Comparison of ENCODE assay signal across 1 cellular context in genomic region chr1:193083365-193084088, GRCh38.
TF ChIP-seq lines count a peak whose summit lies in the region.

No MANE protein-coding gene starts in this region.

TF ChIP-seq in GM23338, 12 proteins besides CTCF, POLR2A, EP300 and RAD21 (continued from another document):
- TF ChIP-seq, protein P1, sequence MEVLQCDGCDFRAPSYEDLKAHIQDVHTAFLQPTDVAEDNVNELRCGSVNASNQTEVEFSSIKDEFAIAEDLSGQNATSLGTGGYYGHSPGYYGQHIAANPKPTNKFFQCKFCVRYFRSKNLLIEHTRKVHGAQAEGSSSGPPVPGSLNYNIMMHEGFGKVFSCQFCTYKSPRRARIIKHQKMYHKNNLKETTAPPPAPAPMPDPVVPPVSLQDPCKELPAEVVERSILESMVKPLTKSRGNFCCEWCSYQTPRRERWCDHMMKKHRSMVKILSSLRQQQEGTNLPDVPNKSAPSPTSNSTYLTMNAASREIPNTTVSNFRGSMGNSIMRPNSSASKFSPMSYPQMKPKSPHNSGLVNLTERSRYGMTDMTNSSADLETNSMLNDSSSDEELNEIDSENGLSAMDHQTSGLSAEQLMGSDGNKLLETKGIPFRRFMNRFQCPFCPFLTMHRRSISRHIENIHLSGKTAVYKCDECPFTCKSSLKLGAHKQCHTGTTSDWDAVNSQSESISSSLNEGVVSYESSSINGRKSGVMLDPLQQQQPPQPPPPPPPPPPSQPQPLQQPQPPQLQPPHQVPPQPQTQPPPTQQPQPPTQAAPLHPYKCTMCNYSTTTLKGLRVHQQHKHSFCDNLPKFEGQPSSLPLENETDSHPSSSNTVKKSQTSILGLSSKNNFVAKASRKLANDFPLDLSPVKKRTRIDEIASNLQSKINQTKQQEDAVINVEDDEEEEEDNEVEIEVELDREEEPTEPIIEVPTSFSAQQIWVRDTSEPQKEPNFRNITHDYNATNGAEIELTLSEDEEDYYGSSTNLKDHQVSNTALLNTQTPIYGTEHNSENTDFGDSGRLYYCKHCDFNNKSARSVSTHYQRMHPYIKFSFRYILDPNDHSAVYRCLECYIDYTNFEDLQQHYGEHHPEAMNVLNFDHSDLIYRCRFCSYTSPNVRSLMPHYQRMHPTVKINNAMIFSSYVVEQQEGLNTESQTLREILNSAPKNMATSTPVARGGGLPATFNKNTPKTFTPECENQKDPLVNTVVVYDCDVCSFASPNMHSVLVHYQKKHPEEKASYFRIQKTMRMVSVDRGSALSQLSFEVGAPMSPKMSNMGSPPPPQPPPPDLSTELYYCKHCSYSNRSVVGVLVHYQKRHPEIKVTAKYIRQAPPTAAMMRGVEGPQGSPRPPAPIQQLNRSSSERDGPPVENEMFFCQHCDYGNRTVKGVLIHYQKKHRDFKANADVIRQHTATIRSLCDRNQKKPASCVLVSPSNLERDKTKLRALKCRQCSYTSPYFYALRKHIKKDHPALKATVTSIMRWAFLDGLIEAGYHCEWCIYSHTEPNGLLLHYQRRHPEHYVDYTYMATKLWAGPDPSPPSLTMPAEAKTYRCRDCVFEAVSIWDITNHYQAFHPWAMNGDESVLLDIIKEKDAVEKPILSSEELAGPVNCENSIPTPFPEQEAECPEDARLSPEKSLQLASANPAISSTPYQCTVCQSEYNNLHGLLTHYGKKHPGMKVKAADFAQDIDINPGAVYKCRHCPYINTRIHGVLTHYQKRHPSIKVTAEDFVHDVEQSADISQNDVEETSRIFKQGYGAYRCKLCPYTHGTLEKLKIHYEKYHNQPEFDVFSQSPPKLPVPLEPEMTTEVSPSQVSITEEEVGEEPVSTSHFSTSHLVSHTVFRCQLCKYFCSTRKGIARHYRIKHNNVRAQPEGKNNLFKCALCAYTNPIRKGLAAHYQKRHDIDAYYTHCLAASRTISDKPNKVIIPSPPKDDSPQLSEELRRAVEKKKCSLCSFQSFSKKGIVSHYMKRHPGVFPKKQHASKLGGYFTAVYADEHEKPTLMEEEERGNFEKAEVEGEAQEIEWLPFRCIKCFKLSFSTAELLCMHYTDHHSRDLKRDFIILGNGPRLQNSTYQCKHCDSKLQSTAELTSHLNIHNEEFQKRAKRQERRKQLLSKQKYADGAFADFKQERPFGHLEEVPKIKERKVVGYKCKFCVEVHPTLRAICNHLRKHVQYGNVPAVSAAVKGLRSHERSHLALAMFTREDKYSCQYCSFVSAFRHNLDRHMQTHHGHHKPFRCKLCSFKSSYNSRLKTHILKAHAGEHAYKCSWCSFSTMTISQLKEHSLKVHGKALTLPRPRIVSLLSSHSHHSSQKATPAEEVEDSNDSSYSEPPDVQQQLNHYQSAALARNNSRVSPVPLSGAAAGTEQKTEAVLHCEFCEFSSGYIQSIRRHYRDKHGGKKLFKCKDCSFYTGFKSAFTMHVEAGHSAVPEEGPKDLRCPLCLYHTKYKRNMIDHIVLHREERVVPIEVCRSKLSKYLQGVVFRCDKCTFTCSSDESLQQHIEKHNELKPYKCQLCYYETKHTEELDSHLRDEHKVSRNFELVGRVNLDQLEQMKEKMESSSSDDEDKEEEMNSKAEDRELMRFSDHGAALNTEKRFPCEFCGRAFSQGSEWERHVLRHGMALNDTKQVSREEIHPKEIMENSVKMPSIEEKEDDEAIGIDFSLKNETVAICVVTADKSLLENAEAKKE (CRISPR knock-in tag; IDR thresholded peaks at IDR 0.05): no peak
- TF ChIP-seq JUNB (IDR thresholded peaks at IDR 0.05; ENCODE audit: unreplicated experiment): no peak
- TF ChIP-seq STAT1 (IDR thresholded peaks at IDR 0.05; ENCODE audit: unreplicated experiment): no peak
- no peak for TF ChIP-seq CREB1 (CRISPR knock-in tag; IDR thresholded peaks at IDR 0.05; ENCODE audit: low read depth)
